9 cellular contexts compared by ENCODE assay signal in the genomic region with DNA sequence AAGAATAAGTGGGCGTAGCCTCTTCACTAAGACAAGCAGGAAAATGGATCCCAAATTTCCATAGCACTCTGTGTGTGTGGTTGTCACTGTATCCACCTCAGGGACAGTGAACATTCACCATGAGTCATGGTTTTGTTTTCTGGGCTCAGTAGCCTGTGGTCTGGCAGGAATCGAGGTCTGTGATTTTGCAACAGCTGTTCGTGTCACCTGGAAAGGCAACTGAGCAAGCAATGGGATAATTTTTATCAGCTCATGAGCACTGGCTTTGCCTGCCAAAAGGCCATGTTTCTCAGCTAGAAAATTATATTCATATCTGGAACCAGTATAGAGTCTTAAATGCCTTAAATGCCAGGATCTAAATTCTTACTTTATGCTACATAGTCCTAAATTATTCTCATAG.
DNase-seq lines count a peak whose midpoint lies in the region; ATAC-seq, FAIRE-seq and TF ChIP-seq lines count a peak whose summit lies in the region.
"Had no signal": no experiment of that assay in that cellular context is flagged by ENCODE, and none has a peak within 500 bp of the region (broad histone marks: within the 10 kb centered on the region; RNA-seq: fewer than 3 reads in every experiment).

No MANE protein-coding gene starts in this region.

- no peaks in the 10 kb centered on the region for H3K4me1 ChIP-seq in kidney (ENCODE audit: control insufficient read depth in 1 of 2, insufficient read depth in 1 of 2, low read depth in 1 of 2, low read length in 2 of 2)

- no peak for FAIRE-seq in kidney (lab: Jason Lieb, UNC)

- no peak overlapping the region for H3K9ac ChIP-seq in kidney (ENCODE audit: low read length in 2 of 2)

- no peaks in the 10 kb centered on the region for H3K36me3 ChIP-seq in kidney (ENCODE audit: control insufficient read depth in 1 of 2, insufficient read depth in 2 of 2, low read length in 2 of 2)

- intact Hi-C loops in left cardiac atrium (cut with DNase I) (no loop called here), kidney (cut with DNase I) (no loop called here)

- peak; percentile 44 for DNase-seq in GOT3 (lab: John Stamatoyannopoulos, UW)
- DNase-seq in SW480 (ENCODE audit: low spot score): peak; percentile 75
- DNase-seq in left cardiac atrium: peak; percentile 54
- peak; percentile 95 for DNase-seq in stromal cell of bone marrow (ENCODE audit: low read depth)
- DNase-seq in activated CD4-positive, alpha-beta T cell treated with anti-CD3 and anti-CD28 coated beads for 48 hours: no peak
- DNase-seq in NCI-H1092 (lab: John Stamatoyannopoulos, UW): no peak
- no peak for DNase-seq in kidney
- DNase-seq: NCI-H146 had no signal

- ATAC-seq in left cardiac atrium (peak; percentile 78 to 97), HG03025 (IDR thresholded peaks at IDR 0.05; ENCODE audit: low FRiP score, unreplicated experiment) (no peak)

- H3K9me3 ChIP-seq in kidney (ENCODE audit: control insufficient read depth in 1 of 2, low read length in 2 of 2): no peaks in the 10 kb centered on the region

- TF ChIP-seq CTCF in kidney (IDR thresholded peaks at IDR 0.05; ENCODE audit: borderline replicate concordance, extremely low read depth, insufficient read depth): no peak

- no peak overlapping the region for H3K27ac ChIP-seq in kidney (ENCODE audit: low read depth in 2 of 2, low read length in 2 of 2)

- no peak overlapping the region for H3K4me3 ChIP-seq in kidney (ENCODE audit: low read length in 2 of 2)

Comparison
In these comparisons a context has a peak if more than half of its experiments do, and no peak if none do; other contexts are left out.
1. DNase-seq: peak in GOT3 (single experiment), SW480 (single experiment), left cardiac atrium (single experiment) and stromal cell of bone marrow (single experiment); none in activated CD4-positive, alpha-beta T cell treated with anti-CD3 and anti-CD28 coated beads for 48 hours (single experiment), NCI-H1092 (single experiment) and kidney (single experiment).